In genomic region chr17:75476274-75476673, GRCh38 we compare ENCODE assay signal across 1 cellular context.
TF ChIP-seq lines count a peak whose summit lies in the region.

No MANE protein-coding gene starts in this region.

TF ChIP-seq in HepG2, 621 proteins besides CTCF, POLR2A, EP300 and RAD21:
- TF ChIP-seq STAG1 (CRISPR knock-in tag; IDR thresholded peaks at IDR 0.05) (no peak), ZBTB39 (CRISPR knock-in tag; IDR thresholded peaks at IDR 0.05) (no peak)
